In the genomic region with DNA sequence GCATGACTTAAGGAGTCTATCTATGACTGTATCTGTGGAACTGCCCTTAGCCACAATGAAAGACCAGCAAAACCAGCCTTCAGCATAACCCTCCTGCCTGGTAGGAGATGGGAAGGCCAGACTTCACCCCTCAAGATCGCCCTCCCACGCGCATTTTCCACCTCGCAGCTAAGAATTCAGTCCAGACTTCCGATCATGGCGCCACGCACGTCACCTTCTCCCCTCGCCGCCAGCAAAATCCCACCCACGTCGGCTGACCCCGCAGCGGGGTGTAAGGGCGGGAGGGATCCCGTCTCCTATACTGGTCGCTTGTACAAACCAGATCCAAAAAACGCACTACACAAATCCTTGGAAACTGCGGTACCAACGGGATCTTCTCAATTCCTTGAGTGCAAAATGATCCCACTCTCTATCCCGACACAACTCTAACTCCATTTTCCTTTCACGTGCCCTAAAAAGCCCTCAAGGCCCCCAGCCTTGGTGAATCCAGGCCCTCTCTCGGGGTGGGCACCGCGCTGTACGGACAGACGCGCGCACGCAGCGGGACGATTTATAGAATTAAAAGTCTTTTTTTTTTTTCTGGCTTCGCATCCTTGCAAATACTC, we compare ENCODE assay signal across 1 cellular context.
TF ChIP-seq lines count a peak whose summit lies in the region.

No MANE protein-coding gene starts in this region.

TF ChIP-seq in HEK293, 187 proteins besides CTCF, POLR2A, EP300 and RAD21 (continued from another document):
- TF ChIP-seq, protein P1, sequence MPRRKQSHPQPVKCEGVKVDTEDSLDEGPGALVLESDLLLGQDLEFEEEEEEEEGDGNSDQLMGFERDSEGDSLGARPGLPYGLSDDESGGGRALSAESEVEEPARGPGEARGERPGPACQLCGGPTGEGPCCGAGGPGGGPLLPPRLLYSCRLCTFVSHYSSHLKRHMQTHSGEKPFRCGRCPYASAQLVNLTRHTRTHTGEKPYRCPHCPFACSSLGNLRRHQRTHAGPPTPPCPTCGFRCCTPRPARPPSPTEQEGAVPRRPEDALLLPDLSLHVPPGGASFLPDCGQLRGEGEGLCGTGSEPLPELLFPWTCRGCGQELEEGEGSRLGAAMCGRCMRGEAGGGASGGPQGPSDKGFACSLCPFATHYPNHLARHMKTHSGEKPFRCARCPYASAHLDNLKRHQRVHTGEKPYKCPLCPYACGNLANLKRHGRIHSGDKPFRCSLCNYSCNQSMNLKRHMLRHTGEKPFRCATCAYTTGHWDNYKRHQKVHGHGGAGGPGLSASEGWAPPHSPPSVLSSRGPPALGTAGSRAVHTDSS (tag by site-specific recombination; IDR thresholded peaks at IDR 0.05) = no peak
- TF ChIP-seq GLIS2 (tag by site-specific recombination; IDR thresholded peaks at IDR 0.05) (peak; percentile 85), ZNF175 (tag by site-specific recombination; IDR thresholded peaks at IDR 0.05) (no peak), ZNF660 (tag by site-specific recombination; IDR thresholded peaks at IDR 0.05) (no peak), FEZF1 (tag by site-specific recombination; IDR thresholded peaks at IDR 0.05) (no peak), ZBTB21 (tag by site-specific recombination; IDR thresholded peaks at IDR 0.05) (no peak), ZNF324 (tag by site-specific recombination; IDR thresholded peaks at IDR 0.05) (no peak), ZBTB1 (tag by site-specific recombination; IDR thresholded peaks at IDR 0.05) (no peak), ZNF335 (tag by site-specific recombination; conservative IDR thresholded peaks at IDR 0.05) (no peak; the same call in 1 of the 2 replicates), ZNF548 (tag by site-specific recombination; IDR thresholded peaks at IDR 0.05) (no peak), ZNF670 (tag by site-specific recombination; IDR thresholded peaks at IDR 0.05; ENCODE audit: low read depth) (no peak), ZNF223 (tag by site-specific recombination; IDR thresholded peaks at IDR 0.05) (no peak), ZNF239 (tag by site-specific recombination; IDR thresholded peaks at IDR 0.05) (no peak), ZNF48 (tag by site-specific recombination; IDR thresholded peaks at IDR 0.05) (no peak), ZEB2 (tag by site-specific recombination; IDR thresholded peaks at IDR 0.05) (no peak; the same call in 1 of the 2 replicates), RBAK (tag by site-specific recombination; IDR thresholded peaks at IDR 0.05) (no peak), ZNF830 (tag by site-specific recombination; IDR thresholded peaks at IDR 0.05; ENCODE audit: low read depth) (no peak), KLF8 (tag by site-specific recombination; IDR thresholded peaks at IDR 0.05) (no peak), ZNF16 (tag by site-specific recombination; IDR thresholded peaks at IDR 0.05; ENCODE audit: low read depth) (no peak), ZNF610 (tag by site-specific recombination; IDR thresholded peaks at IDR 0.05; ENCODE audit: borderline replicate concordance) (no peak), SCRT2 (tag by site-specific recombination; IDR thresholded peaks at IDR 0.05) (no peak)
- TF ChIP-seq, protein P2, sequence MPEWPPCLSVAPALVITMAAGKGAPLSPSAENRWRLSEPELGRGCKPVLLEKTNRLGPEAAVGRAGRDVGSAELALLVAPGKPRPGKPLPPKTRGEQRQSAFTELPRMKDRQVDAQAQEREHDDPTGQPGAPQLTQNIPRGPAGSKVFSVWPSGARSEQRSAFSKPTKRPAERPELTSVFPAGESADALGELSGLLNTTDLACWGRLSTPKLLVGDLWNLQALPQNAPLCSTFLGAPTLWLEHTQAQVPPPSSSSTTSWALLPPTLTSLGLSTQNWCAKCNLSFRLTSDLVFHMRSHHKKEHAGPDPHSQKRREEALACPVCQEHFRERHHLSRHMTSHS (tag by site-specific recombination; IDR thresholded peaks at IDR 0.05) = no peak
- TF ChIP-seq, protein P3, sequence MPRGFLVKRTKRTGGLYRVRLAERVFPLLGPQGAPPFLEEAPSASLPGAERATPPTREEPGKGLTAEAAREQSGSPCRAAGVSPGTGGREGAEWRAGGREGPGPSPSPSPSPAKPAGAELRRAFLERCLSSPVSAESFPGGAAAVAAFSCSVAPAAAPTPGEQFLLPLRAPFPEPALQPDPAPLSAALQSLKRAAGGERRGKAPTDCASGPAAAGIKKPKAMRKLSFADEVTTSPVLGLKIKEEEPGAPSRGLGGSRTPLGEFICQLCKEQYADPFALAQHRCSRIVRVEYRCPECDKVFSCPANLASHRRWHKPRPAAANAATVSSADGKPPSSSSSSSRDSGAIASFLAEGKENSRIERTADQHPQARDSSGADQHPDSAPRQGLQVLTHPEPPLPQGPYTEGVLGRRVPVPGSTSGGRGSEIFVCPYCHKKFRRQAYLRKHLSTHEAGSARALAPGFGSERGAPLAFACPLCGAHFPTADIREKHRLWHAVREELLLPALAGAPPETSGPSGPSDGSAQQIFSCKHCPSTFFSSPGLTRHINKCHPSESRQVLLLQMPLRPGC (tag by site-specific recombination; IDR thresholded peaks at IDR 0.05) = no peak
- TF ChIP-seq, protein P4, sequence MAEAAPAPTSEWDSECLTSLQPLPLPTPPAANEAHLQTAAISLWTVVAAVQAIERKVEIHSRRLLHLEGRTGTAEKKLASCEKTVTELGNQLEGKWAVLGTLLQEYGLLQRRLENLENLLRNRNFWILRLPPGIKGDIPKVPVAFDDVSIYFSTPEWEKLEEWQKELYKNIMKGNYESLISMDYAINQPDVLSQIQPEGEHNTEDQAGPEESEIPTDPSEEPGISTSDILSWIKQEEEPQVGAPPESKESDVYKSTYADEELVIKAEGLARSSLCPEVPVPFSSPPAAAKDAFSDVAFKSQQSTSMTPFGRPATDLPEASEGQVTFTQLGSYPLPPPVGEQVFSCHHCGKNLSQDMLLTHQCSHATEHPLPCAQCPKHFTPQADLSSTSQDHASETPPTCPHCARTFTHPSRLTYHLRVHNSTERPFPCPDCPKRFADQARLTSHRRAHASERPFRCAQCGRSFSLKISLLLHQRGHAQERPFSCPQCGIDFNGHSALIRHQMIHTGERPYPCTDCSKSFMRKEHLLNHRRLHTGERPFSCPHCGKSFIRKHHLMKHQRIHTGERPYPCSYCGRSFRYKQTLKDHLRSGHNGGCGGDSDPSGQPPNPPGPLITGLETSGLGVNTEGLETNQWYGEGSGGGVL (tag by site-specific recombination; IDR thresholded peaks at IDR 0.05) = no peak
